Comparison of ENCODE assay signal across 23 cellular contexts in the genomic region with DNA sequence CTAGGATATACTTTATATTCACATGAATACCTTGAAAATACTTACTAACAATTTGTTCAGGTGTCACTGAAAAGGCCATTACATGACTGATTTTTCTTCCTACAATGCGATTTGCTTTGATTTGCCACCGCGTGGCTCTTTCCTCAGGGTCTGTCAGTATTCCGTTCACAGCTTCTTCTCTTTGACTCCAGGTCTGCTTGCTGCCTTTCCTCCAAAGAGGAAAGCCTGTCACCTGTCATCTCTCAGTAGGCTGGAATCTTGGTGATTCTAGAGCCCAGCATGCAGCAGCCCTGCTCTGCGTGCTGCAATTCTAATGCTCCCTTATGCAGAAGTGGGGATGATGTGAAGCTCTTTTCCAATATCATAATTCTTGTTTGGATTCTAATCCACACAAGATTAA. TPM values are rescaled to one million over a fixed set of nuclear protein-coding genes. Genes with fewer than 3 reads are reported as not detected.
"Had no signal": no experiment of that assay in that cellular context is flagged by ENCODE, and none has a peak within 500 bp of the region (broad histone marks: within the 10 kb centered on the region; RNA-seq: fewer than 3 reads in every experiment).

No MANE protein-coding gene starts in this region.

- H3K27ac ChIP-seq: colonic mucosa, coronary artery, dorsolateral prefrontal cortex, epithelial cell of prostate, esophagus muscularis mucosa, esophagus squamous epithelium, foreskin keratinocyte, gastrocnemius medialis, gastroesophageal sphincter, heart left ventricle, heart right ventricle had no signal

- H3K4me3 ChIP-seq: colonic mucosa, coronary artery, dorsolateral prefrontal cortex, esophagus muscularis mucosa, esophagus squamous epithelium, gastrocnemius medialis, gastroesophageal sphincter, heart left ventricle, heart right ventricle had no signal

- H3K27me3 ChIP-seq: colonic mucosa, dorsolateral prefrontal cortex, esophagus muscularis mucosa, foreskin keratinocyte, gastrocnemius medialis, gastroesophageal sphincter had no signal

- H3K36me3 ChIP-seq: colonic mucosa, esophagus muscularis mucosa, esophagus squamous epithelium, gastrocnemius medialis, gastroesophageal sphincter, heart left ventricle, heart right ventricle had no signal

- H3K9me3 ChIP-seq: colonic mucosa, esophagus muscularis mucosa, esophagus squamous epithelium, gastrocnemius medialis, gastroesophageal sphincter, heart left ventricle, heart right ventricle had no signal

- DNase-seq: colonic mucosa; cortex of kidney; dermis blood vessel endothelial cell; dorsolateral prefrontal cortex; effector CD4-positive, alpha-beta T cell; effector CD8-positive, alpha-beta T cell; effector memory CD4-positive, alpha-beta T cell; effector memory CD8-positive, alpha-beta T cell; endodermal cell; erythroblast; esophagus squamous epithelium; foreskin fibroblast; foreskin keratinocyte; gastrocnemius medialis; glutamatergic neuron; head of caudate nucleus; heart left ventricle; heart right ventricle had no signal

RNA-seq across cellular contexts. Expression of gene SIAH3, which starts 33.6 kb away (rescaled TPM):
- polyA plus RNA-seq: fibroblast of lung, heart left ventricle had no signal
